8 cellular contexts compared by ENCODE assay signal in the genomic region with DNA sequence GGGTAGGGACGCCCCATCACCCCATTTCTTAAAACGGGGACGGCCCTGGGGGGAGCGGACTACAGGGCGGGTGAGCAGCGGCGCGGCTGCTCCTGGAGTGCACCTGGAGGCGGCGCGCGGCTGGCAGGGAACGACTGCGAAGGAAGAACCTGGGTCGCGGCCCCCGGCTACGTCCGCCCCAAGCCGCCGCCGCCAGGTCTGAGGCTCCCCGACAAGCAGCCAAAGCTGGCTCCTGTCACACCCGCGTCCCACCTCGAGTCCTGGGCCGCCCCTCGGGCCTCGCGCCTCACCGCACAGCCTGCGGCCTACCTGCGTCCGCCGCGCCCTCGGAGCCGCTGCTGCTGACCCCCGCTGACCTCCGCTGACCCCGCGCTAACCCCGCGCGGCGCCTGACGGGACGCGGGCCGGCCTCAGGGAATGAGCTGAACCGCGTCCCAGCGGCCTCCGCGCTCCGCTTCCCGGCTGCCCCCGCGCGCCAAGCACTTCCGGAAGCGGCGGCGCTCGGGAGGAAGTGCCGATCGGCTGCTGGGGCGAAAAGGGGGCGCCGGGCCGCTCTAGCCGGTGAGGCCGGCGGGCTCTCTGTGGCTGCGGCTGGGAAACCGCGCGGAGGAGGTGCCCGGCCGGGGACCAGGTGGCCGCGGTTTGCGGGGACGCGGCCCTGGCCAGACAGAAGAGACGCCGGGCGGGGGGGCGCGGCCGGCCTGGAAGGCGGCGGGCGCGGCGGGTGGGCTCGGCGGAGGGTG. TPM values are rescaled to one million over a fixed set of nuclear protein-coding genes. Genes with fewer than 3 reads are reported as not detected.
DNase-seq lines count a peak whose midpoint lies in the region; ATAC-seq and TF ChIP-seq lines count a peak whose summit lies in the region.

A gene with protein sequence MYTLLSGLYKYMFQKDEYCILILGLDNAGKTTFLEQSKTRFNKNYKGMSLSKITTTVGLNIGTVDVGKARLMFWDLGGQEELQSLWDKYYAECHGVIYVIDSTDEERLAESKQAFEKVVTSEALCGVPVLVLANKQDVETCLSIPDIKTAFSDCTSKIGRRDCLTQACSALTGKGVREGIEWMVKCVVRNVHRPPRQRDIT (minus strand): TSS at position 419 of the 743 bp plus-strand sequence. CDS start 885 bp downstream, outside the sequence.
A gene with protein sequence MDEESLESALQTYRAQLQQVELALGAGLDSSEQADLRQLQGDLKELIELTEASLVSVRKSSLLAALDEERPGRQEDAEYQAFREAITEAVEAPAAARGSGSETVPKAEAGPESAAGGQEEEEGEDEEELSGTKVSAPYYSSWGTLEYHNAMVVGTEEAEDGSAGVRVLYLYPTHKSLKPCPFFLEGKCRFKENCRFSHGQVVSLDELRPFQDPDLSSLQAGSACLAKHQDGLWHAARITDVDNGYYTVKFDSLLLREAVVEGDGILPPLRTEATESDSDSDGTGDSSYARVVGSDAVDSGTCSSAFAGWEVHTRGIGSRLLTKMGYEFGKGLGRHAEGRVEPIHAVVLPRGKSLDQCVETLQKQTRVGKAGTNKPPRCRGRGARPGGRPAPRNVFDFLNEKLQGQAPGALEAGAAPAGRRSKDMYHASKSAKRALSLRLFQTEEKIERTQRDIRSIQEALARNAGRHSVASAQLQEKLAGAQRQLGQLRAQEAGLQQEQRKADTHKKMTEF (plus strand): TSS at position 482 of the 743 bp plus-strand sequence. CDS start 542 bp downstream, outside the sequence.

- H3K36me3 ChIP-seq in HUES48 (ENCODE audit: control insufficient read depth, insufficient read depth, low read length) = peaks cover 58% of the 10 kb centered on the region
- peaks cover 66% of the 10 kb centered on the region for H3K36me3 ChIP-seq in OCI-LY1 (ENCODE audit: insufficient read depth, low read length)
- peaks cover 73% of the 10 kb centered on the region for H3K36me3 ChIP-seq in mesodermal cell (ENCODE audit: control insufficient read depth, insufficient read depth, low read length)

- no peaks in the 10 kb centered on the region for H3F3A ChIP-seq in OCI-LY1 (ENCODE audit: insufficient read depth, low read length)

- H3K36me3 Mint-ChIP-seq in endothelial cell (ENCODE audit: low read depth, unreplicated experiment) = peaks cover 38% of the 10 kb centered on the region

- no peaks in the 10 kb centered on the region for H3K9me3 Mint-ChIP-seq in endothelial cell (ENCODE audit: unreplicated experiment)

- H3K79me2 ChIP-seq in OCI-LY1 (ENCODE audit: insufficient read depth, low read length) = peaks cover 7% of the 10 kb centered on the region

- H4K20me1 ChIP-seq in OCI-LY1 (ENCODE audit: insufficient read depth, low read length) = no peaks in the 10 kb centered on the region

- TF ChIP-seq CTCF in OCI-LY1 (IDR thresholded peaks at IDR 0.05; ENCODE audit: low read length) = no peak
- no peak for TF ChIP-seq CTCF in endothelial cell (IDR thresholded peaks at IDR 0.05; ENCODE audit: unreplicated experiment)

- H3K27me3 ChIP-seq in HUES48 (ENCODE audit: control insufficient read depth, insufficient read depth, low read length) (no peaks in the 10 kb centered on the region), OCI-LY1 (ENCODE audit: insufficient read depth, low read length) (no peaks in the 10 kb centered on the region)

- H3K9me2 ChIP-seq in OCI-LY1 (ENCODE audit: low read depth, low read length) = no peaks in the 10 kb centered on the region

- H3K4me3 ChIP-seq in HUES48 (ENCODE audit: low read depth, low read length) = peak within 1 kb of the TSS; percentile 90
- peak within 1 kb of the TSS; percentile 97 for H3K4me3 ChIP-seq in OCI-LY1 (ENCODE audit: low read depth, low read length, poor library complexity, severe bottlenecking)
- H3K4me3 ChIP-seq in mesodermal cell (ENCODE audit: extremely low read depth, insufficient read depth, low read length, poor library complexity, severe bottlenecking) = peak within 1 kb of the TSS; percentile 92

- peak within 1 kb of the TSS; percentile 70 for H3K27ac ChIP-seq in HUES48 (ENCODE audit: low read depth, low read length)
- H3K27ac ChIP-seq in OCI-LY1 (ENCODE audit: low read depth, low read length, poor library complexity, severe bottlenecking) = no peak within 1 kb of the TSS
- H3K27ac ChIP-seq in mesodermal cell (ENCODE audit: low read depth, low read length, severe bottlenecking) = peak within 1 kb of the TSS; percentile 53

- H3K4me3 Mint-ChIP-seq in endothelial cell (ENCODE audit: unreplicated experiment) = peak within 1 kb of the TSS; percentile 89

- peaks cover 12% of the 10 kb centered on the region for H3K27me3 Mint-ChIP-seq in endothelial cell (ENCODE audit: unreplicated experiment)

- H3K9me3 ChIP-seq in HUES48 (ENCODE audit: control insufficient read depth, insufficient read depth, low read length) = no peaks in the 10 kb centered on the region
- peaks cover 9% of the 10 kb centered on the region for H3K9me3 ChIP-seq in OCI-LY1 (ENCODE audit: low read length)
- no peaks in the 10 kb centered on the region for H3K9me3 ChIP-seq in mesodermal cell (ENCODE audit: control insufficient read depth, low read length)

- peaks cover 15% of the 10 kb centered on the region for H3K4me1 Mint-ChIP-seq in endothelial cell (ENCODE audit: unreplicated experiment)

- no peak within 1 kb of the TSS for H3K27ac Mint-ChIP-seq in endothelial cell (ENCODE audit: unreplicated experiment)

- no peak within 1 kb of the TSS for H2AFZ ChIP-seq in OCI-LY1 (ENCODE audit: low read length)

- 0% methylated on average over 72 to 76 of the region's 98 CpGs for WGBS in mesodermal cell (ENCODE audit: insufficient coverage in 2 of 2), 2 experiments

- peak; percentile 58 for ATAC-seq in GM21360 (IDR thresholded peaks at IDR 0.05; ENCODE audit: unreplicated experiment)

- peak within 1 kb of the TSS; percentile 99 for H3K4me2 ChIP-seq in OCI-LY1 (ENCODE audit: low read length)

- H3K4me1 ChIP-seq in HUES48 (ENCODE audit: control insufficient read depth, insufficient read depth, low read length) (no peaks in the 10 kb centered on the region), OCI-LY1 (ENCODE audit: insufficient read depth, low read length, severe bottlenecking) (peaks cover 21% of the 10 kb centered on the region), mesodermal cell (ENCODE audit: control insufficient read depth, insufficient read depth, low read length, poor library complexity, severe bottlenecking) (peaks cover 5% of the 10 kb centered on the region)

- DNase-seq in CMK (ENCODE audit: low read depth) (peak; percentile 83), endothelial cell (ENCODE audit: low spot score) (peak; percentile 85)
- peak; percentile 54 for DNase-seq in activated CD8-positive, alpha-beta memory T cell treated with anti-CD3 and anti-CD28 coated beads, Interleukin-2, amount 50 U/mL, for 24 hours (ENCODE audit: extremely low read depth)
- DNase-seq in stimulated activated CD8-positive, alpha-beta memory T cell treated with anti-CD3 and anti-CD28 coated beads, Interleukin-15, amount 100 ng/mL, for 4 hours (ENCODE audit: low read depth in 2 of 2) = peak; percentile 71 to 77

- H3K9ac ChIP-seq in HUES48 (ENCODE audit: low read depth, low read length) = peak within 1 kb of the TSS; percentile 65; the same call in 1 of the 2 replicates
- H3K9ac ChIP-seq in OCI-LY1 (ENCODE audit: low read length) = peak within 1 kb of the TSS; percentile 94

RNA-seq across cellular contexts. Expression of the first gene that starts in this region (rescaled TPM):
- total RNA-seq in endothelial cell (ENCODE audit: unreplicated experiment) = 33.4 TPM
- polyA plus RNA-seq in mesodermal cell (2013, experiment 1 of 2) = 15.0 TPM
- 14.0 TPM for polyA plus RNA-seq in mesodermal cell (2013, experiment 2 of 2)

RNA-seq across cellular contexts. Expression of the second gene that starts in this region (rescaled TPM):
- 34.9 TPM for total RNA-seq in endothelial cell (ENCODE audit: unreplicated experiment)
- 19.6 TPM for polyA plus RNA-seq in mesodermal cell (2013, experiment 1 of 2)
- polyA plus RNA-seq in mesodermal cell (2013, experiment 2 of 2) = 16.6 TPM
